1 cellular context compared by ENCODE assay signal in the genomic region with DNA sequence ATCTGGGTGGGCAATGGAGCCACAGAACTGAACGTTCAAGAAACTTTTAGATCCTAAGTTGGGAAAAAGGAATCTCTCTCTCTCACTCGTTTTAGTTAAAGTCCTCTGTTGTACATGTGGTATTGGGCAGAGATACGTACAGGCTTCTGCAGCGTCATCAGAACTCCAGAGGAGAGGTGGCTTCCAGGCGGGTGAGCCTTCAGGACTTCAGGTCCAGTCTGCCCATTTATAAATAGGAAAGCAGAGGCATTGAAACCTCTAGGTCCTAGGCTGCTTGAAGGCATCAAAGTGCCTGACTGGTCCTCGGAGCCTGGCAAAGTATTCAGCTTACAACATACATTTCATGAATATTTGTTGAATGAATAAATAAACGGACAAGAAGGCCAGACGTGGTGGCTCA.
TF ChIP-seq lines count a peak whose summit lies in the region.

No MANE protein-coding gene starts in this region.

TF ChIP-seq in IMR-90, 13 proteins besides CTCF, POLR2A, EP300 and RAD21:
- TF ChIP-seq BHLHE40 (IDR thresholded peaks at IDR 0.05; ENCODE audit: low read depth, low read length) (no peak), NFE2L2 (IDR thresholded peaks at IDR 0.05; ENCODE audit: low read depth, low read length) (no peak), CHD1 (IDR thresholded peaks at IDR 0.05; ENCODE audit: low read depth, low read length) (no peak), RFX5 (IDR thresholded peaks at IDR 0.05; ENCODE audit: low read depth, low read length) (no peak), CEBPB (IDR thresholded peaks at IDR 0.05; ENCODE audit: low read depth, low read length) (no peak), FOS (IDR thresholded peaks at IDR 0.05; ENCODE audit: low read depth, low read length) (no peak), RCOR1 (IDR thresholded peaks at IDR 0.05; ENCODE audit: insufficient replicate concordance, low read length) (no peak), SMC3 (IDR thresholded peaks at IDR 0.05; ENCODE audit: low read depth, low read length) (no peak), MAFK (IDR thresholded peaks at IDR 0.05; ENCODE audit: low read depth, low read length) (no peak), MXI1 (IDR thresholded peaks at IDR 0.05; ENCODE audit: borderline replicate concordance, low read depth, low read length) (no peak), MAZ (IDR thresholded peaks at IDR 0.05; ENCODE audit: borderline replicate concordance, low read depth, low read length) (no peak)
- TF ChIP-seq, protein P1, sequence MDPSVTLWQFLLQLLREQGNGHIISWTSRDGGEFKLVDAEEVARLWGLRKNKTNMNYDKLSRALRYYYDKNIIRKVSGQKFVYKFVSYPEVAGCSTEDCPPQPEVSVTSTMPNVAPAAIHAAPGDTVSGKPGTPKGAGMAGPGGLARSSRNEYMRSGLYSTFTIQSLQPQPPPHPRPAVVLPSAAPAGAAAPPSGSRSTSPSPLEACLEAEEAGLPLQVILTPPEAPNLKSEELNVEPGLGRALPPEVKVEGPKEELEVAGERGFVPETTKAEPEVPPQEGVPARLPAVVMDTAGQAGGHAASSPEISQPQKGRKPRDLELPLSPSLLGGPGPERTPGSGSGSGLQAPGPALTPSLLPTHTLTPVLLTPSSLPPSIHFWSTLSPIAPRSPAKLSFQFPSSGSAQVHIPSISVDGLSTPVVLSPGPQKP (IDR thresholded peaks at IDR 0.05; ENCODE audit: borderline replicate concordance, low read depth, low read length): no peak
- TF ChIP-seq, protein P2, sequence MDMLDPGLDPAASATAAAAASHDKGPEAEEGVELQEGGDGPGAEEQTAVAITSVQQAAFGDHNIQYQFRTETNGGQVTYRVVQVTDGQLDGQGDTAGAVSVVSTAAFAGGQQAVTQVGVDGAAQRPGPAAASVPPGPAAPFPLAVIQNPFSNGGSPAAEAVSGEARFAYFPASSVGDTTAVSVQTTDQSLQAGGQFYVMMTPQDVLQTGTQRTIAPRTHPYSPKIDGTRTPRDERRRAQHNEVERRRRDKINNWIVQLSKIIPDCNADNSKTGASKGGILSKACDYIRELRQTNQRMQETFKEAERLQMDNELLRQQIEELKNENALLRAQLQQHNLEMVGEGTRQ (IDR thresholded peaks at IDR 0.05; ENCODE audit: low read depth, low read length): no peak
TF ChIP-seq in IMR-90: peak in this region for 0.
